ENCODE assay signal across 15 cellular contexts in the genomic region with DNA sequence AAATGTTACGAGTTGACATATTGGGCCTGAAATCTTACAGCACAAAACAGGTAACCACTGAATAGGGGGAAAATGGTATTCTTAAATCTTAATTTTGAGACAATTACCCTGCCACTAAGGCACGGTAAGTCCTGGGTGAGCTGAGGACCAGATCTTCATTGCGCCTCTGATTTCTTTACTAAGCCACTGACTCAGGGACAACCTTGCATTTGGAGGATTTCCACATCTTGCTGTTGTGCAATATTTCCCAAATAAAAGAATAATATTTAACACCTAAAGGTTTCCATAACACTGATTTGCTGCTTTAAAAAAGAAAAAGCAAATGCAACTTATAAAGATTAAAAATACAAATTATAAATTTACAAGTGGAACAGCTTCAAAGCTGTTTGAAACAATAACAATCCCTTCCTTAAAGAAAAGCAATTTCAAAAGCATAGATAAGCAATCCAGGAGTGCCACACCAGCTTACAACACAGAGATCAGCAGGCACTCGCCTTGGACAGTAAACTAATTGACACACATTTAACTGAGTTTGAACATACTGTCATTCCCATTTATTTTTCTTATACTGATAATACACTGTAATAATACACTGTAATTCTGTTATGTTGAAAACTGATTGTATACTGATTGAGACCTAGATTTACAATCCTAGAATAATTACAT.
A peak's percentile ranks its signal among the peaks of the same experiment; 100 is the strongest.
DNase-seq lines count a peak whose midpoint lies in the region; ATAC-seq and TF ChIP-seq lines count a peak whose summit lies in the region.
"Had no signal": no experiment of that assay in that cellular context is flagged by ENCODE, and none has a peak within 500 bp of the region (broad histone marks: within the 10 kb centered on the region; RNA-seq: fewer than 3 reads in every experiment).

No MANE protein-coding gene starts in this region.

- H3K4ac ChIP-seq in IMR-90 (ENCODE audit: low read depth, low read length), result no peak overlapping the region

- no peak overlapping the region for H3K56ac ChIP-seq in IMR-90 (ENCODE audit: extremely low read depth, insufficient read depth, low read length)

- peaks cover 2% of the 10 kb centered on the region; the same call in 1 of the 2 replicates for H3K9me1 ChIP-seq in IMR-90 (ENCODE audit: insufficient read depth, low read length)

- H3K36me3 ChIP-seq in IMR-90 (ENCODE audit: control insufficient read depth, insufficient read depth, low read length) (no peaks in the 10 kb centered on the region), adrenal gland (replicated peaks in 1 of 2) (no peaks in the 10 kb centered on the region), MM.1S (replicated peaks; ENCODE audit: insufficient read depth, low read length) (no peaks in the 10 kb centered on the region)
- H3K36me3 ChIP-seq: thoracic aorta had no signal

- DNase-seq in IMR-90 (peak; percentile 31), adrenal gland (peak in 4 of 7 donors; percentile 44 to 59 (median 51)), iris pigment epithelial cell (ENCODE audit: low read depth) (peak; percentile 88), 8988T (no peak), MM.1S (no peak)
- DNase-seq: activated CD4-positive, alpha-beta T cell treated with anti-CD3 and anti-CD28 coated beads for 48 hours; Calu3; caudate nucleus; KBM-7; NCI-H187 treated with DMSO at 0.1 percent for 48 hours; retina; SW 1271 had no signal

- ATAC-seq in IMR-90 (ENCODE audit: low read depth), result no peak; the same call in 1 of the 2 replicates
- no peak for ATAC-seq in stimulated activated memory B cell treated with anti-CD40 and anti-IgM and Interleukin-4, amounts not matched to agents 10 μg/mL and 1 μg/mL and 100 μg/mL, for 72 hours

- intact Hi-C loops in IMR-90 (cut with micrococcal nuclease), result no loop called here
- intact Hi-C loops in adrenal gland (cut with DNase I), result no loop called here

- H4K20me1 ChIP-seq in IMR-90 (ENCODE audit: insufficient read depth, low read length) (no peaks in the 10 kb centered on the region), MM.1S (ENCODE audit: insufficient read depth, low read length) (no peaks in the 10 kb centered on the region)

- peaks cover 0 to 31% of the 10 kb centered on the region in 2 experiments; a peak in 3 of 4 replicates for H3K79me1 ChIP-seq in IMR-90 (ENCODE audit: low read depth in 1 of 2, low read length in 2 of 2)

- no peaks in the 10 kb centered on the region for H3K9me2 ChIP-seq in MM.1S (replicated peaks; ENCODE audit: insufficient read depth, low read length)

- peak overlapping the region; percentile 44; the same call in 1 of the 2 replicates for H2AK5ac ChIP-seq in IMR-90 (ENCODE audit: low read depth, low read length)

- no peak overlapping the region for H3K4me3 ChIP-seq in IMR-90 (ENCODE audit: insufficient read depth, low read depth, low read length)
- H3K4me3 ChIP-seq in adrenal gland, result no peak overlapping the region
- H3K4me3 ChIP-seq in skin epidermis, result no peak overlapping the region
- H3K4me3 ChIP-seq in MM.1S (ENCODE audit: low read length), result no peak overlapping the region
- H3K4me3 ChIP-seq: thoracic aorta had no signal

- H3K9me3 ChIP-seq in IMR-90 (ENCODE audit: control insufficient read depth, insufficient read depth, low read length), result no peaks in the 10 kb centered on the region
- no peaks in the 10 kb centered on the region for H3K9me3 ChIP-seq in adrenal gland (replicated peaks in 1 of 3)
- no peaks in the 10 kb centered on the region for H3K9me3 ChIP-seq in MM.1S (replicated peaks; ENCODE audit: insufficient read depth, low read length)
- H3K9me3 ChIP-seq: thoracic aorta had no signal

- H3K27ac ChIP-seq in IMR-90 (ENCODE audit: insufficient read depth, low read length) (no peak overlapping the region), adrenal gland (peak overlapping the region in 4 of 5 donors; percentile 24 to 30 (median 26)), skin epidermis (peak overlapping the region in 13 of 21 experiments; percentile 10 to 75 (median 48)), MM.1S (ENCODE audit: low read length) (no peak overlapping the region)
- H3K27ac ChIP-seq: thoracic aorta had no signal

- H2BK15ac ChIP-seq in IMR-90 (ENCODE audit: low read depth, low read length), result no peak overlapping the region

- no peak overlapping the region for H4K8ac ChIP-seq in IMR-90 (ENCODE audit: low read depth in 2 of 2, low read length in 2 of 2)

- TF ChIP-seq CTCF in IMR-90 (conservative IDR thresholded peaks at IDR 0.05; ENCODE audit: low read depth, low read length) (no peak), adrenal gland (IDR thresholded peaks at IDR 0.05) (no peak), MM.1S (IDR thresholded peaks at IDR 0.05; ENCODE audit: low read length) (no peak)

- CTCF ChIA-PET in IMR-90 (lab: Yijun Ruan, JAX), result no interaction called here

- peaks cover 13% of the 10 kb centered on the region for H3K4me1 Mint-ChIP-seq in stimulated activated memory B cell treated with anti-CD40 and anti-IgM and Interleukin-4, amounts not matched to agents 10 μg/mL and 1 μg/mL and 100 μg/mL, for 72 hours

- BruUV-seq in IMR-90 (replicated peaks; lab: Mats Ljungman, UMichigan), result no TSS peak

- H3K14ac ChIP-seq in IMR-90 (replicated peaks; ENCODE audit: low read depth, low read length), result no peak overlapping the region

- no peak overlapping the region for H3K18ac ChIP-seq in IMR-90 (ENCODE audit: low read depth, low read length)

- TF ChIP-seq RAD21 in IMR-90 (IDR thresholded peaks at IDR 0.05; ENCODE audit: low read length), result no peak

- TF ChIP-seq POLR2A in IMR-90 (IDR thresholded peaks at IDR 0.05; ENCODE audit: low read depth, low read length), result no peak
- no peak for TF ChIP-seq POLR2A in adrenal gland (IDR thresholded peaks at IDR 0.05)

- no peak overlapping the region for H2BK5ac ChIP-seq in IMR-90 (ENCODE audit: low read depth, low read length, poor library complexity, severe bottlenecking)

- peaks cover 16% of the 10 kb centered on the region; the same call in 1 of the 2 replicates for H3K79me2 ChIP-seq in MM.1S (ENCODE audit: low read length)

- in situ Hi-C loops in IMR-90 (cut with MboI; ENCODE audit: low sequenced_read_pairs), result no loop called here

- H2BK120ac ChIP-seq in IMR-90 (ENCODE audit: low read depth, low read length), result no peak overlapping the region

- no peak overlapping the region for H4K5ac ChIP-seq in IMR-90 (ENCODE audit: low read depth, low read length)

- no peak overlapping the region for H3K27ac Mint-ChIP-seq in stimulated activated memory B cell treated with anti-CD40 and anti-IgM and Interleukin-4, amounts not matched to agents 10 μg/mL and 1 μg/mL and 100 μg/mL, for 72 hours

- H2AFZ ChIP-seq in IMR-90 (replicated peaks; ENCODE audit: low read length, poor library complexity) (no peak overlapping the region), MM.1S (ENCODE audit: low read length) (no peak overlapping the region)

- no peak overlapping the region for H4K91ac ChIP-seq in IMR-90 (ENCODE audit: insufficient read depth, low read depth, low read length)

- H3F3A ChIP-seq in MM.1S (ENCODE audit: insufficient read depth, low read length), result no peaks in the 10 kb centered on the region

- POLR2A ChIA-PET in IMR-90 (lab: Charles Lee; ENCODE audit: unreplicated experiment), result no interaction called here

- H3K9ac ChIP-seq in IMR-90 (ENCODE audit: low read depth, low read length), result no peak overlapping the region
- H3K9ac ChIP-seq in MM.1S (ENCODE audit: low read length), result no peak overlapping the region

- H3K23ac ChIP-seq in IMR-90 (ENCODE audit: low read depth, low read length), result no peak overlapping the region

- peaks cover 6% of the 10 kb centered on the region; the same call in 1 of the 2 replicates for H3K4me1 ChIP-seq in IMR-90 (ENCODE audit: control insufficient read depth, insufficient read depth, low read length)
- peaks cover 11 to 18% of the 10 kb centered on the region in 2 donors for H3K4me1 ChIP-seq in adrenal gland (replicated peaks in 1 of 2)
- no peaks in the 10 kb centered on the region for H3K4me1 ChIP-seq in MM.1S (ENCODE audit: low read length)

- no peak overlapping the region for H2AK9ac ChIP-seq in IMR-90 (replicated peaks; ENCODE audit: low read depth, low read length, poor library complexity)

- no peak overlapping the region for H3K4me2 ChIP-seq in IMR-90 (ENCODE audit: low read depth, low read length)
- no peak overlapping the region for H3K4me2 ChIP-seq in MM.1S (ENCODE audit: low read depth, low read length)

- H3K27me3 ChIP-seq in IMR-90 (ENCODE audit: control insufficient read depth, insufficient read depth, low read length) (no peaks in the 10 kb centered on the region), adrenal gland (no peaks in the 10 kb centered on the region), MM.1S (replicated peaks; ENCODE audit: insufficient read depth, low read length) (no peaks in the 10 kb centered on the region)

- no peaks in the 10 kb centered on the region for H3K9me3 Mint-ChIP-seq in stimulated activated memory B cell treated with anti-CD40 and anti-IgM and Interleukin-4, amounts not matched to agents 10 μg/mL and 1 μg/mL and 100 μg/mL, for 72 hours

- H3K36me3 Mint-ChIP-seq in stimulated activated memory B cell treated with anti-CD40 and anti-IgM and Interleukin-4, amounts not matched to agents 10 μg/mL and 1 μg/mL and 100 μg/mL, for 72 hours, result no peaks in the 10 kb centered on the region

- H2BK20ac ChIP-seq in IMR-90 (ENCODE audit: low read depth, low read length), result no peak overlapping the region

- no peaks in the 10 kb centered on the region for H3K27me3 Mint-ChIP-seq in stimulated activated memory B cell treated with anti-CD40 and anti-IgM and Interleukin-4, amounts not matched to agents 10 μg/mL and 1 μg/mL and 100 μg/mL, for 72 hours

- dilution Hi-C loops in IMR-90 (cut with HindIII; ENCODE audit: low sequenced_read_pairs, unreplicated experiment), result no loop called here

- WGBS in IMR-90 (ENCODE audit: extremely low coverage in 2 of 2, insufficient read length in 1 of 2), 2 experiments, result no CpG with 5 or more reads among the region's 4 CpGs
- 48 to 60% (median 51%) methylated on average over 4 of the region's 4 CpGs for WGBS in adrenal gland, 4 donors

- H3K4me3 Mint-ChIP-seq in stimulated activated memory B cell treated with anti-CD40 and anti-IgM and Interleukin-4, amounts not matched to agents 10 μg/mL and 1 μg/mL and 100 μg/mL, for 72 hours, result no peak overlapping the region

TF ChIP-seq in IMR-90, 13 proteins besides CTCF, POLR2A, EP300 and RAD21:
- TF ChIP-seq CEBPB (IDR thresholded peaks at IDR 0.05; ENCODE audit: low read depth, low read length), result peak; percentile 88
- no peak for TF ChIP-seq MXI1 (IDR thresholded peaks at IDR 0.05; ENCODE audit: borderline replicate concordance, low read depth, low read length)
- no peak for TF ChIP-seq RCOR1 (IDR thresholded peaks at IDR 0.05; ENCODE audit: insufficient replicate concordance, low read length)

Comparison
In these comparisons a context has a peak if more than half of its experiments do, and no peak if none do; other contexts are left out.
1. DNase-seq: peak in IMR-90 (single experiment), adrenal gland (4 of 7) and iris pigment epithelial cell (single experiment); none in 8988T (single experiment) and MM.1S (single experiment).
2. H3K27ac ChIP-seq: peak in adrenal gland (4 of 5) and skin epidermis (13 of 21); none in IMR-90 (single experiment) and MM.1S (single experiment).